In the genomic region with DNA sequence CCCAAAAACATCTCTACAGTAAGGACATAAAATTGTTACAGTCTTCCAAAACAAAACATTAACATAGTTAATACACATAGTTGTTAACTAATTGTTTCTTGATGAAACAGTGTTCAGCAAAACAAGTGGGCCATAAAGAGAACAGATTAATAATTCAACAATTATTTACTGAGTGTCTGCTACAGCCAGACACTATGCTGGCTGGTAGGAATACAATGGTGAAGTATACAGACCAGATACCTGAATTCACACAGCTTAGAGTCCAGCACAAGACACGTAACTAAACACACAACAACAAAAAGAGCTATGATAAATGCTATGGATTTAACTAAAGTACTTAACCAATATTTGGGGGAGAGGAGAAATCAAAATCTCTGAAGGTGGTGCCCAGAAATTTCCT, we compare ENCODE assay signal across 24 cellular contexts. TPM values are rescaled to one million over a fixed set of nuclear protein-coding genes. Genes with fewer than 3 reads are reported as not detected.
DNase-seq lines count a peak whose midpoint lies in the region; ATAC-seq and TF ChIP-seq lines count a peak whose summit lies in the region.
"Had no signal": no experiment of that assay in that cellular context is flagged by ENCODE, and none has a peak within 500 bp of the region (broad histone marks: within the 10 kb centered on the region; RNA-seq: fewer than 3 reads in every experiment).

No MANE protein-coding gene starts in this region.

- H3K4me3 Mint-ChIP-seq in activated CD4-positive, alpha-beta T cell treated with anti-CD3 and anti-CD28 coated beads for 36 hours, result no peak overlapping the region
- H3K4me3 Mint-ChIP-seq in activated CD4-positive, alpha-beta T cell treated with anti-CD3 and anti-CD28 coated beads, Interleukin-2, amount 10 ng/mL, durations not matched to agents 7 days and 5 days, result no peak overlapping the region
- H3K4me3 Mint-ChIP-seq in stimulated activated effector memory CD8-positive, alpha-beta T cell treated with anti-CD3 and anti-CD28 coated beads, Interleukin-12 subunit alpha, Interleukin-12 subunit beta, amount 100 ng/mL, for 72 hours, result no peak overlapping the region
- no peak overlapping the region for H3K4me3 Mint-ChIP-seq in endodermal cell
- H3K4me3 Mint-ChIP-seq: activated naive CD8-positive, alpha-beta T cell; activated T-helper 1 cell treated with anti-CD3 and anti-CD28 coated beads, Interleukin-12 subunit alpha, Interleukin-12 subunit beta, Interleukin-2, Interleukin-4 antibody, amounts not matched to agents 30 ng/mL and 10 ng/mL and 1 ng/mL, durations not matched to agents 14 hours and 24 hours and 36 hours; mesothelial cell of epicardium; neural crest cell had no signal

- H3K27ac ChIP-seq in right lobe of liver (no peak overlapping the region), endodermal cell (ENCODE audit: low read depth, low read length) (no peak overlapping the region)
- H3K27ac ChIP-seq: dorsolateral prefrontal cortex, WERI-Rb-1 had no signal

- H3K9me3 Mint-ChIP-seq in activated CD4-positive, alpha-beta T cell treated with anti-CD3 and anti-CD28 coated beads for 36 hours (ENCODE audit: low read depth), result peaks cover 2% of the 10 kb centered on the region
- no peaks in the 10 kb centered on the region for H3K9me3 Mint-ChIP-seq in activated CD4-positive, alpha-beta T cell treated with anti-CD3 and anti-CD28 coated beads, Interleukin-2, amount 10 ng/mL, durations not matched to agents 7 days and 5 days
- no peaks in the 10 kb centered on the region for H3K9me3 Mint-ChIP-seq in stimulated activated effector memory CD8-positive, alpha-beta T cell treated with anti-CD3 and anti-CD28 coated beads, Interleukin-12 subunit alpha, Interleukin-12 subunit beta, amount 100 ng/mL, for 72 hours
- H3K9me3 Mint-ChIP-seq in endodermal cell, result no peaks in the 10 kb centered on the region
- H3K9me3 Mint-ChIP-seq: neural crest cell had no signal

- POLR2A ChIA-PET in activated CD4-positive, alpha-beta T cell treated with anti-CD3 and anti-CD28 coated beads for 36 hours (lab: Charles Lee), result no interaction called here
- POLR2A ChIA-PET in activated CD4-positive, alpha-beta T cell treated with anti-CD3 and anti-CD28 coated beads, Interleukin-2, amount 10 ng/mL, durations not matched to agents 7 days and 5 days (lab: Charles Lee), result no interaction called here

- in situ Hi-C loops in ACHN (cut with HindIII; ENCODE audit: low pct_ligation_motif_present, low pct_unique_long_range_greater_than_20kb, low sequenced_read_pairs), result no loop called here

- 38% methylated on average over 1 of the region's 1 CpG for WGBS in right lobe of liver (ENCODE audit: insufficient coverage, low coverage, low lambda C conversion rate, missing lambda C conversion rate)
- no CpG with 5 or more reads among the region's 1 CpG for WGBS in endodermal cell (ENCODE audit: insufficient coverage in 1 of 2, insufficient read length in 1 of 2), 2 experiments

- H3K9ac ChIP-seq in adipocyte (ENCODE audit: low read length), result peak overlapping the region; percentile 16
- H3K9ac ChIP-seq in endodermal cell (ENCODE audit: extremely low read depth, low read length, poor library complexity, severe bottlenecking), result no peak overlapping the region

- H3K4me1 Mint-ChIP-seq in activated CD4-positive, alpha-beta T cell treated with anti-CD3 and anti-CD28 coated beads for 36 hours, result peaks cover 60% of the 10 kb centered on the region
- peaks cover 19% of the 10 kb centered on the region for H3K4me1 Mint-ChIP-seq in activated CD4-positive, alpha-beta T cell treated with anti-CD3 and anti-CD28 coated beads, Interleukin-2, amount 10 ng/mL, durations not matched to agents 7 days and 5 days
- H3K4me1 Mint-ChIP-seq in stimulated activated effector memory CD8-positive, alpha-beta T cell treated with anti-CD3 and anti-CD28 coated beads, Interleukin-12 subunit alpha, Interleukin-12 subunit beta, amount 100 ng/mL, for 72 hours, result peaks cover 54% of the 10 kb centered on the region
- H3K4me1 Mint-ChIP-seq in endodermal cell, result peaks cover 29% of the 10 kb centered on the region

- no peaks in the 10 kb centered on the region for H3K27me3 Mint-ChIP-seq in activated CD4-positive, alpha-beta T cell treated with anti-CD3 and anti-CD28 coated beads for 36 hours
- H3K27me3 Mint-ChIP-seq in activated CD4-positive, alpha-beta T cell treated with anti-CD3 and anti-CD28 coated beads, Interleukin-2, amount 10 ng/mL, durations not matched to agents 7 days and 5 days, result no peaks in the 10 kb centered on the region
- no peaks in the 10 kb centered on the region for H3K27me3 Mint-ChIP-seq in endodermal cell (ENCODE audit: insufficient read depth)
- H3K27me3 Mint-ChIP-seq: activated naive CD8-positive, alpha-beta T cell had no signal

- H3K36me3 ChIP-seq in adipocyte (ENCODE audit: control insufficient read depth, insufficient read depth, low read length, severe bottlenecking), result no peaks in the 10 kb centered on the region
- H3K36me3 ChIP-seq in right lobe of liver, result no peaks in the 10 kb centered on the region
- H3K36me3 ChIP-seq in endodermal cell (ENCODE audit: control insufficient read depth, insufficient read depth, low read length), result peaks cover 15% of the 10 kb centered on the region
- H3K36me3 ChIP-seq: WERI-Rb-1 had no signal

- peak overlapping the region; percentile 70 for H3K27ac Mint-ChIP-seq in activated CD4-positive, alpha-beta T cell treated with anti-CD3 and anti-CD28 coated beads for 36 hours
- H3K27ac Mint-ChIP-seq in activated CD4-positive, alpha-beta T cell treated with anti-CD3 and anti-CD28 coated beads, Interleukin-2, amount 10 ng/mL, durations not matched to agents 7 days and 5 days, result no peak overlapping the region
- peak overlapping the region; percentile 4 for H3K27ac Mint-ChIP-seq in stimulated activated effector memory CD8-positive, alpha-beta T cell treated with anti-CD3 and anti-CD28 coated beads, Interleukin-12 subunit alpha, Interleukin-12 subunit beta, amount 100 ng/mL, for 72 hours
- H3K27ac Mint-ChIP-seq in endodermal cell, result no peak overlapping the region
- H3K27ac Mint-ChIP-seq: activated T-helper 1 cell treated with anti-CD3 and anti-CD28 coated beads, Interleukin-12 subunit alpha, Interleukin-12 subunit beta, Interleukin-2, Interleukin-4 antibody, amounts not matched to agents 30 ng/mL and 10 ng/mL and 1 ng/mL, durations not matched to agents 14 hours and 24 hours and 36 hours had no signal

- DNase-seq in activated CD4-positive, alpha-beta T cell treated with anti-CD3 and anti-CD28 coated beads for 36 hours, result no peak
- no peak for DNase-seq in activated CD4-positive, alpha-beta T cell treated with anti-CD3 and anti-CD28 coated beads, Interleukin-2, amount 10 ng/mL, durations not matched to agents 7 days and 5 days
- DNase-seq in adipocyte (ENCODE audit: low read depth) (no peak), right lobe of liver (no peak), ACHN (no peak), NCI-H345 treated with DMSO at 0.1 percent for 48 hours (lab: John Stamatoyannopoulos, UW; ENCODE audit: unreplicated experiment) (no peak), endodermal cell (no peak)
- DNase-seq in stimulated activated effector memory CD8-positive, alpha-beta T cell treated with anti-CD3 and anti-CD28 coated beads, Interleukin-12 subunit alpha, Interleukin-12 subunit beta, amount 100 ng/mL, for 72 hours (ENCODE audit: low spot score in 2 of 2), result no peak
- DNase-seq: 8988T; AML-193; central memory CD4-positive, alpha-beta T cell; DMS79; dorsolateral prefrontal cortex; glutamatergic neuron; NCI-H1092 treated with DMSO at 0.1 percent for 48 hours; NCI-H1930; NCI-H345; NCI-H82; substantia nigra; WERI-Rb-1 had no signal

- H3K27me3 ChIP-seq in adipocyte (replicated peaks; ENCODE audit: control insufficient read depth, insufficient read depth, low read length), result no peaks in the 10 kb centered on the region
- H3K27me3 ChIP-seq in right lobe of liver, result no peaks in the 10 kb centered on the region
- H3K27me3 ChIP-seq in endodermal cell (ENCODE audit: control insufficient read depth, insufficient read depth, low read length, poor library complexity, severe bottlenecking), result no peaks in the 10 kb centered on the region
- H3K27me3 ChIP-seq: dorsolateral prefrontal cortex had no signal

- H3K4me3 ChIP-seq in adipocyte (ENCODE audit: low read length), result no peak overlapping the region
- no peak overlapping the region for H3K4me3 ChIP-seq in right lobe of liver
- no peak overlapping the region for H3K4me3 ChIP-seq in endodermal cell (ENCODE audit: low read length)
- H3K4me3 ChIP-seq: dorsolateral prefrontal cortex had no signal

- no peaks in the 10 kb centered on the region for H3K9me3 ChIP-seq in adipocyte (ENCODE audit: control insufficient read depth, low read length)
- H3K9me3 ChIP-seq in right lobe of liver, result no peaks in the 10 kb centered on the region
- H3K9me3 ChIP-seq in endodermal cell (ENCODE audit: control insufficient read depth, low read length), result peaks cover 7% of the 10 kb centered on the region

- TF ChIP-seq CTCF in right lobe of liver (IDR thresholded peaks at IDR 0.05) (no peak), endodermal cell (conservative IDR thresholded peaks at IDR 0.05) (no peak)

- H3K4me1 ChIP-seq in adipocyte (ENCODE audit: control insufficient read depth, insufficient read depth, low read length) (peaks cover 57% of the 10 kb centered on the region), right lobe of liver (peaks cover 0 to 23% (median 3%) of the 10 kb centered on the region in 4 donors), endodermal cell (ENCODE audit: control insufficient read depth, insufficient read depth, low read length) (peaks cover 3% of the 10 kb centered on the region)

- no peak for TF ChIP-seq POLR2A in right lobe of liver (IDR thresholded peaks at IDR 0.05)

- no peak for ATAC-seq in activated CD4-positive, alpha-beta T cell treated with anti-CD3 and anti-CD28 coated beads for 36 hours
- ATAC-seq in right lobe of liver, result peak; percentile 73 to 83 (median 76)
- no peak for ATAC-seq in stimulated activated effector memory CD8-positive, alpha-beta T cell treated with anti-CD3 and anti-CD28 coated beads, Interleukin-12 subunit alpha, Interleukin-12 subunit beta, amount 100 ng/mL, for 72 hours

- CTCF ChIA-PET in activated CD4-positive, alpha-beta T cell treated with anti-CD3 and anti-CD28 coated beads for 36 hours (lab: Charles Lee), result interaction anchor here (0.5 to 1.4 kb wide), 9 partner anchors 9 to 172 kb away, joined by 3 to 8 read pairs (median 3); partner anchors contain the start of gene PPP1R12A
- CTCF ChIA-PET in activated CD4-positive, alpha-beta T cell treated with anti-CD3 and anti-CD28 coated beads, Interleukin-2, amount 10 ng/mL, durations not matched to agents 7 days and 5 days (lab: Charles Lee), result interaction anchor here (0.6 to 0.9 kb wide), 2 partner anchors 39 to 122 kb away, joined by 4 read pairs; no protein-coding TSS in a partner anchor

- intact Hi-C loops in activated CD4-positive, alpha-beta T cell treated with anti-CD3 and anti-CD28 coated beads for 36 hours (cut with DNase I, micrococcal nuclease), result loop anchor here (1.0 to 10.0 kb wide), 5 partner anchors 39 to 387 kb away; partner anchors contain the start of gene PPP1R12A (in 2 of the 2)
- intact Hi-C loops in right lobe of liver (cut with DNase I), result no loop called here

- H3K36me3 Mint-ChIP-seq in activated CD4-positive, alpha-beta T cell treated with anti-CD3 and anti-CD28 coated beads for 36 hours (ENCODE audit: low read depth), result peaks cover 6% of the 10 kb centered on the region
- peaks cover 13% of the 10 kb centered on the region for H3K36me3 Mint-ChIP-seq in activated CD4-positive, alpha-beta T cell treated with anti-CD3 and anti-CD28 coated beads, Interleukin-2, amount 10 ng/mL, durations not matched to agents 7 days and 5 days (ENCODE audit: low read depth)
- no peaks in the 10 kb centered on the region for H3K36me3 Mint-ChIP-seq in stimulated activated effector memory CD8-positive, alpha-beta T cell treated with anti-CD3 and anti-CD28 coated beads, Interleukin-12 subunit alpha, Interleukin-12 subunit beta, amount 100 ng/mL, for 72 hours
- peaks cover 5% of the 10 kb centered on the region for H3K36me3 Mint-ChIP-seq in endodermal cell (ENCODE audit: low read depth)

RNA-seq across cellular contexts. Expression of gene PPP1R12A, which starts 47.0 kb away (rescaled TPM):
- 100 to 1,000 TPM in 1 of 2 experiments, 10 to 100 TPM in 1; 72.2 to 134 TPM for total RNA-seq in activated CD4-positive, alpha-beta T cell treated with anti-CD3 and anti-CD28 coated beads for 36 hours
- total RNA-seq in activated CD4-positive, alpha-beta T cell treated with anti-CD3 and anti-CD28 coated beads, Interleukin-2, amount 10 ng/mL, durations not matched to agents 7 days and 5 days, result 100 to 1,000 TPM in 1 of 2 experiments, 10 to 100 TPM in 1; 89.4 to 124 TPM
- 10 to 100 TPM; 13.1 to 21.0 (median 19.2) TPM for total RNA-seq in right lobe of liver
- 10 to 100 TPM; 80.0 to 94.7 TPM for total RNA-seq in endodermal cell
- polyA plus RNA-seq in endodermal cell (2013, experiment 1 of 2), result 47.6 TPM
- polyA plus RNA-seq in endodermal cell (2013, experiment 2 of 2), result 55.4 TPM

Comparison
In these comparisons a context has a peak if more than half of its experiments do, and no peak if none do; other contexts are left out.
1. H3K27ac Mint-ChIP-seq: peak in activated CD4-positive, alpha-beta T cell treated with anti-CD3 and anti-CD28 coated beads for 36 hours (single experiment) and stimulated activated effector memory CD8-positive, alpha-beta T cell treated with anti-CD3 and anti-CD28 coated beads, Interleukin-12 subunit alpha, Interleukin-12 subunit beta, amount 100 ng/mL, for 72 hours (single experiment); none in activated CD4-positive, alpha-beta T cell treated with anti-CD3 and anti-CD28 coated beads, Interleukin-2, amount 10 ng/mL, durations not matched to agents 7 days and 5 days (single experiment) and endodermal cell (single experiment).
2. ATAC-seq: peak in right lobe of liver (4 of 4); none in activated CD4-positive, alpha-beta T cell treated with anti-CD3 and anti-CD28 coated beads for 36 hours (single experiment) and stimulated activated effector memory CD8-positive, alpha-beta T cell treated with anti-CD3 and anti-CD28 coated beads, Interleukin-12 subunit alpha, Interleukin-12 subunit beta, amount 100 ng/mL, for 72 hours (single experiment).
3. intact Hi-C loops: an anchor here in activated CD4-positive, alpha-beta T cell treated with anti-CD3 and anti-CD28 coated beads for 36 hours (1.0 to 10.0 kb wide); none called in right lobe of liver.